ENCODE assay signal across 7 cellular contexts in the genomic region with DNA sequence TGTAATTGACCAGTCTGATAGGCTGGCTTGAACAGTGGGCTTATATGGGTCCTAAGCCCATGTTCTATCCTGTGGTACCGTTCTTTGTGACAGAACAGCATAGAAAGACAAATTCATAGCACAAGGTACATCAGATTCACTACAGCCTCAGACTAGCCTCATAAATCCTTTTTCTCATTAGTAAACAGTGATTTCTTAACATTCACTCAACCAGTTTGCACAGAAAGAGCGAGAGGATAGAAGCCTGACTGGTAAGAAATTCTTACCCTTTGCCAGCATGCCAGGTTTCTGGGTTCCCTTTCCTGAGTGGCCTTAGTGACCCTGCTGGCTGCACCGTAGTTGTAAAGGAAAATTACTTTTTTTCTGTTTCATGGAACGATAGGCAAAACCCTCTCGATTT.
"Had no signal": no experiment of that assay in that cellular context is flagged by ENCODE, and none has a peak within 500 bp of the region (broad histone marks: within the 10 kb centered on the region; RNA-seq: fewer than 3 reads in every experiment).

No MANE protein-coding gene starts in this region.

- H3K4me3 Mint-ChIP-seq: IgD-negative memory B cell had no signal

- H3K4me3 ChIP-seq: K562 had no signal

- H3K27ac ChIP-seq: HL-60 had no signal

- H3K27ac Mint-ChIP-seq: IgD-negative memory B cell had no signal

- H3K36me3 Mint-ChIP-seq: IgD-negative memory B cell had no signal

- ATAC-seq: HepG2, K562 had no signal

- DNase-seq: IMR-90, KBM-7, KG1 had no signal

- H3K4me1 Mint-ChIP-seq: IgD-negative memory B cell had no signal
